In the genomic region with DNA sequence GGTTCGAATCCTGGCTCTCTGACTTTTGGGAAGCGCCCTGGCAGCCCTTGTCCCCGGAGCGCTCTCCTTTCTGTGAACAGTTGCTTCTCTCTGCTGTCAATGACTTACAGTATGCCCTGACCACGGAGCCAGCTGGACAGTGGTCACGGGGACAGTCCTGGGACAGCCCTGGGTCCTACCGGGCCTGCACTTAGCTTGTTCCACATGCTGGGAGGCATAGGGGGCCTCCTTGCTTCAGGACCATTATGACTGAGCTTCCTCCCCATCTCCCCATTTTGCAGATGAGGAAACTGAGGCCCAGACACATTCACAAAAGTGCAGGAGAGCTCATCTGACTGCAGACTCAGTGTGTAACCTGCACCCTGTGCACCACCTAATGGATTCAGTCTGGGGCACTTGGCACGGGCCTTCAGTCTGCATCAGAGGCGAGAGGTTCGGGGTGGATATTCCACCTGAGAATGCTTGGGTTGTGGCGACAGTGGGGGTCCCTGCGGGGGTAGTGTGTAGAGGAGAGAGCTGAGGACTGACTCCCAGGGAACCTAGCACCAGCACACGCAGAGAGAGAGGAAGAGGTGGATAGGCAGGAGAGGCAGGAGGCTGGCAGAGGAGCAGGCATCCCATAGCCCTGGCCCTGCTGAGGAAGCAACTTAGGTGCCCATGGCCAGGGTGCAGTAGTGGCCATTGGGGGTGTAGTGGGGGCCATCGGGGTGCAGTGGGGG, we compare ENCODE assay signal across 9 cellular contexts. TPM values are rescaled to one million over a fixed set of nuclear protein-coding genes. Genes with fewer than 3 reads are reported as not detected.
DNase-seq lines count a peak whose midpoint lies in the region; FAIRE-seq and TF ChIP-seq lines count a peak whose summit lies in the region.
"Had no signal": no experiment of that assay in that cellular context is flagged by ENCODE, and none has a peak within 500 bp of the region (broad histone marks: within the 10 kb centered on the region; RNA-seq: fewer than 3 reads in every experiment).

No MANE protein-coding gene starts in this region.

- no peak for TF ChIP-seq CTCF in mesothelial cell of epicardium (IDR thresholded peaks at IDR 0.05; ENCODE audit: unreplicated experiment)

- H3K4me1 Mint-ChIP-seq in activated CD4-positive, alpha-beta T cell treated with anti-CD3 and anti-CD28 coated beads, Interleukin-2, amount 10 ng/mL, durations not matched to agents 24 days and 14 days = no peaks in the 10 kb centered on the region
- peaks cover 19% of the 10 kb centered on the region for H3K4me1 Mint-ChIP-seq in mesothelial cell of epicardium

- H3K27ac ChIP-seq in cingulate gyrus (ENCODE audit: low read depth, low read length) = peak overlapping the region; percentile 19
- peak overlapping the region; percentile 13 for H3K27ac ChIP-seq in temporal lobe (ENCODE audit: low read depth, low read length)

- TF ChIP-seq POLR2A in GM12892 (IDR thresholded peaks at IDR 0.05; ENCODE audit: low read depth, low read length) = no peak

- H3K4me3 Mint-ChIP-seq in activated CD4-positive, alpha-beta T cell treated with anti-CD3 and anti-CD28 coated beads, Interleukin-2, amount 10 ng/mL, durations not matched to agents 24 days and 14 days = peak overlapping the region; percentile 55
- peak overlapping the region; percentile 82 for H3K4me3 Mint-ChIP-seq in mesothelial cell of epicardium

- no peak for DNase-seq in activated CD4-positive, alpha-beta T cell treated with anti-CD3 and anti-CD28 coated beads, Interleukin-2, amount 10 ng/mL, durations not matched to agents 24 days and 14 days
- no peak for DNase-seq in activated CD4-positive, alpha-beta T cell treated with anti-CD3 and anti-CD28 coated beads, Interleukin-2, amount 50 U/mL, for 4 hours
- DNase-seq in mesothelial cell of epicardium (ENCODE audit: low spot score in 2 of 2, unreplicated experiment in 2 of 2) (no peak), GM12892 (ENCODE audit: insufficient read length) (no peak), NCI-H446 treated with DMSO at 0.1 percent for 48 hours (lab: John Stamatoyannopoulos, UW) (no peak)
- no peak for DNase-seq in stimulated activated CD4-positive, alpha-beta T cell treated with anti-CD3 and anti-CD28 coated beads, Interleukin-12 subunit alpha, Interleukin-12 subunit beta, amount 100 ng/mL, for 4 hours
- DNase-seq: OCI-M1 had no signal

- intact Hi-C loops in activated CD4-positive, alpha-beta T cell treated with anti-CD3 and anti-CD28 coated beads, Interleukin-2, amount 10 ng/mL, durations not matched to agents 24 days and 14 days (cut with micrococcal nuclease) = no loop called here

- peaks cover 19% of the 10 kb centered on the region for H3K27me3 Mint-ChIP-seq in activated CD4-positive, alpha-beta T cell treated with anti-CD3 and anti-CD28 coated beads, Interleukin-2, amount 10 ng/mL, durations not matched to agents 24 days and 14 days
- no peaks in the 10 kb centered on the region for H3K27me3 Mint-ChIP-seq in mesothelial cell of epicardium (ENCODE audit: low read depth)

- H3K9me3 Mint-ChIP-seq in activated CD4-positive, alpha-beta T cell treated with anti-CD3 and anti-CD28 coated beads, Interleukin-2, amount 10 ng/mL, durations not matched to agents 24 days and 14 days = no peaks in the 10 kb centered on the region
- H3K9me3 Mint-ChIP-seq in mesothelial cell of epicardium = no peaks in the 10 kb centered on the region

- no peaks in the 10 kb centered on the region for H3K36me3 Mint-ChIP-seq in activated CD4-positive, alpha-beta T cell treated with anti-CD3 and anti-CD28 coated beads, Interleukin-2, amount 10 ng/mL, durations not matched to agents 24 days and 14 days (ENCODE audit: low read depth)
- H3K36me3 Mint-ChIP-seq in mesothelial cell of epicardium = peaks cover under 1% of the 10 kb centered on the region

- FAIRE-seq in GM12892 (lab: Jason Lieb, UNC) = no peak

- no peak overlapping the region for H3K27ac Mint-ChIP-seq in activated CD4-positive, alpha-beta T cell treated with anti-CD3 and anti-CD28 coated beads, Interleukin-2, amount 10 ng/mL, durations not matched to agents 24 days and 14 days
- H3K27ac Mint-ChIP-seq in mesothelial cell of epicardium = peak overlapping the region; percentile 55

RNA-seq across cellular contexts. Expression of gene DOCK1, which starts 1.6 kb away (rescaled TPM):
- 1.2 and 1.5 TPM in 2 replicates for total RNA-seq in activated CD4-positive, alpha-beta T cell treated with anti-CD3 and anti-CD28 coated beads, Interleukin-2, amount 10 ng/mL, durations not matched to agents 24 days and 14 days
- total RNA-seq in mesothelial cell of epicardium = 70.0 to 74.8 TPM (median 70.5 TPM) in 3 replicates
- 13.5 TPM for total RNA-seq in temporal lobe
- polyA plus RNA-seq in GM12892 (2012; ENCODE audit: missing spikeins) = not detected
